8 cellular contexts compared by ENCODE assay signal in the genomic region with DNA sequence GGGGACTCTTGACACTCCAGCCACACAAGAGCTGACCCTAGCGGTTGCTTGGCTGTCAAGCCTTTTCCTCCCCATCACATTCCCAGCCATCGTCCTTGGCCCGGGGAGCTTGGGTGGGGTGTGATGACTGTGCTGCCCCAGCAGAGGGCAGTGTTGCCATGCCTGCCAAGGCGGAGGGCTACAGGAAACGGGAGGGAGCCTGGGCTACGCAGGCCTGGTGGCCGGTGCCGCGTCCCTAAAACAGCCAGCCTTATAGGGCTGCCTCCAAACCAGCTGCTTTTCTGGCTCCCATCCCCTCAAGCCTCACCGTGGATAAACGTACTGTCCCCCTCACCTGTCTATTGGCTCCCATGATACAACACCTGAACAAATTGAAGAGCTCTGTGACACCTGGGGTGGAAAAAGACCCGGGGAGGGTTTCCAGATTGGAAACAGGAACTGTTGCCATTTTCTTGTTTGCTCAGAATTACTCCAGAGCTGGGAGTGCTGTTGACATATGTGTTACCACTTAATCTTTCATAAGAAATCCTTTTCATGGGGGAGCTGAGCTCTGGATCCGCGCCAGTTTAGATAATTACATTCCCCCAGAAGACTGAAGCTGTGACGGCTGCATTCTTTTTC.
DNase-seq lines count a peak whose midpoint lies in the region; ATAC-seq lines count a peak whose summit lies in the region.

No MANE protein-coding gene starts in this region.

- DNase-seq in Ammon's horn (ENCODE audit: low spot score), result peak; percentile 91
- DNase-seq in NCI-H146 treated with DMSO at 0.1 percent for 48 hours (lab: John Stamatoyannopoulos, UW; ENCODE audit: unreplicated experiment), result peak; percentile 92
- DNase-seq in T-helper 17 cell, result peak in 2 of 3 donors; percentile 5 to 13
- peak; percentile 94 for DNase-seq in ecto neural progenitor cell (ENCODE audit: low spot score)
- DNase-seq in medulla oblongata (ENCODE audit: extremely low spot score), result peak; percentile 88
- DNase-seq in stimulated activated CD8-positive, alpha-beta memory T cell treated with anti-CD3 and anti-CD28 coated beads, Interleukin-4, amount 100 ng/mL, for 24 hours (ENCODE audit: low read depth), result peak; percentile 1

- no peak overlapping the region for H3K27ac Mint-ChIP-seq in T-helper 17 cell

- H3K36me3 Mint-ChIP-seq in T-helper 17 cell (ENCODE audit: low read depth), result peaks cover 2% of the 10 kb centered on the region

- peaks cover 8% of the 10 kb centered on the region for H3K27me3 Mint-ChIP-seq in T-helper 17 cell

- no peaks in the 10 kb centered on the region for H3K4me1 Mint-ChIP-seq in T-helper 17 cell

- ATAC-seq in GM18519 (IDR thresholded peaks at IDR 0.05; ENCODE audit: low FRiP score, unreplicated experiment), result peak; percentile 91
- ATAC-seq in HG02981 (IDR thresholded peaks at IDR 0.05; ENCODE audit: unreplicated experiment), result peak; percentile 96
- ATAC-seq in T-helper 17 cell, result peak; percentile 55

- H3K4me3 Mint-ChIP-seq in T-helper 17 cell, result no peak overlapping the region

- H3K9me3 ChIP-seq in T-helper 17 cell (ENCODE audit: control insufficient read depth, low read length, poor library complexity, severe bottlenecking), result no peaks in the 10 kb centered on the region

Comparison
In these comparisons a context has a peak if more than half of its experiments do, and no peak if none do; other contexts are left out.
1. Peak in every context shown above with its lines: DNase-seq and ATAC-seq.
2. DNase-seq: peak in every context shown above with its lines; median percentile 94 in ecto neural progenitor cell; 92 in NCI-H146 treated with DMSO at 0.1 percent for 48 hours; 91 in Ammon's horn; 88 in medulla oblongata; 9 in T-helper 17 cell; 1 in stimulated activated CD8-positive, alpha-beta memory T cell treated with anti-CD3 and anti-CD28 coated beads, Interleukin-4, amount 100 ng/mL, for 24 hours.